1 cellular context compared by ENCODE assay signal in the genomic region with DNA sequence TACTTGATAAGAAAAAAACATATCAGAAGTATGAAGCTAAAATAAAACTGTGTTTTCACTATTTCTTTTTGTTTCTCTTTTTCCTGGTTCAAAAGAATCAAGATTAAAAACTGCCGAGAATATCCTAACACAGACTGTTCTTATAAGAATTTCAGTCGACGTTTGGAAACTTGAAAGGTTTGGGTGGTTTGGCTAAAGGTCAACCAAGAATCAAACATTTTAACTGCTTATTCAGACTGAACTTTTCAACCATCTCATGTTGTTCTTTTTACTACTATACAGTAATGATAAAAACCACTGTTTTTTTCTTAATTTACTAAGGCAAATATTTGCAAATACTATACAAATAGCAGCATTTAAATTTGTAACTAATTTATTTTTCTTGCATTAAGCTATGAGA.
TF ChIP-seq lines count a peak whose summit lies in the region.

No MANE protein-coding gene starts in this region.

TF ChIP-seq in HCT116, 20 proteins besides CTCF, POLR2A, EP300 and RAD21 (continued from another document):
- TF ChIP-seq, protein P1, sequence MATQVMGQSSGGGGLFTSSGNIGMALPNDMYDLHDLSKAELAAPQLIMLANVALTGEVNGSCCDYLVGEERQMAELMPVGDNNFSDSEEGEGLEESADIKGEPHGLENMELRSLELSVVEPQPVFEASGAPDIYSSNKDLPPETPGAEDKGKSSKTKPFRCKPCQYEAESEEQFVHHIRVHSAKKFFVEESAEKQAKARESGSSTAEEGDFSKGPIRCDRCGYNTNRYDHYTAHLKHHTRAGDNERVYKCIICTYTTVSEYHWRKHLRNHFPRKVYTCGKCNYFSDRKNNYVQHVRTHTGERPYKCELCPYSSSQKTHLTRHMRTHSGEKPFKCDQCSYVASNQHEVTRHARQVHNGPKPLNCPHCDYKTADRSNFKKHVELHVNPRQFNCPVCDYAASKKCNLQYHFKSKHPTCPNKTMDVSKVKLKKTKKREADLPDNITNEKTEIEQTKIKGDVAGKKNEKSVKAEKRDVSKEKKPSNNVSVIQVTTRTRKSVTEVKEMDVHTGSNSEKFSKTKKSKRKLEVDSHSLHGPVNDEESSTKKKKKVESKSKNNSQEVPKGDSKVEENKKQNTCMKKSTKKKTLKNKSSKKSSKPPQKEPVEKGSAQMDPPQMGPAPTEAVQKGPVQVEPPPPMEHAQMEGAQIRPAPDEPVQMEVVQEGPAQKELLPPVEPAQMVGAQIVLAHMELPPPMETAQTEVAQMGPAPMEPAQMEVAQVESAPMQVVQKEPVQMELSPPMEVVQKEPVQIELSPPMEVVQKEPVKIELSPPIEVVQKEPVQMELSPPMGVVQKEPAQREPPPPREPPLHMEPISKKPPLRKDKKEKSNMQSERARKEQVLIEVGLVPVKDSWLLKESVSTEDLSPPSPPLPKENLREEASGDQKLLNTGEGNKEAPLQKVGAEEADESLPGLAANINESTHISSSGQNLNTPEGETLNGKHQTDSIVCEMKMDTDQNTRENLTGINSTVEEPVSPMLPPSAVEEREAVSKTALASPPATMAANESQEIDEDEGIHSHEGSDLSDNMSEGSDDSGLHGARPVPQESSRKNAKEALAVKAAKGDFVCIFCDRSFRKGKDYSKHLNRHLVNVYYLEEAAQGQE (IDR thresholded peaks at IDR 0.05; ENCODE audit: low read depth) = no peak
- TF ChIP-seq EGR1 (IDR thresholded peaks at IDR 0.05; ENCODE audit: low read depth) = no peak
- no peak for TF ChIP-seq ELF1 (IDR thresholded peaks at IDR 0.05; ENCODE audit: borderline replicate concordance, low read depth)
